Comparison of ENCODE assay signal across 28 cellular contexts in genomic region chr1:34409689-34410229, GRCh38.
"Had no signal": no experiment of that assay in that cellular context is flagged by ENCODE, and none has a peak within 500 bp of the region (broad histone marks: within the 10 kb centered on the region; RNA-seq: fewer than 3 reads in every experiment).

No MANE protein-coding gene starts in this region.

- ATAC-seq: activated CD4-positive, alpha-beta T cell treated with anti-CD3 and anti-CD28 coated beads for 36 hours; activated CD8-positive, alpha-beta memory T cell treated with anti-CD3 and anti-CD28 coated beads, Interleukin-2, amount 10 ng/mL, durations not matched to agents 7 days and 5 days; activated CD8-positive, alpha-beta T cell treated with anti-CD3 and anti-CD28 coated beads, Interleukin-2, amount 10 ng/mL, durations not matched to agents 7 days and 5 days; activated naive CD8-positive, alpha-beta T cell treated with anti-CD3 and anti-CD28 coated beads, Interleukin-2, amount 50 U/mL, for 24 hours; body of pancreas; effector memory CD8-positive, alpha-beta T cell had no signal

- H3K27me3 ChIP-seq: adrenal gland, body of pancreas, dorsolateral prefrontal cortex had no signal

- H3K4me1 Mint-ChIP-seq: activated CD4-positive, alpha-beta T cell treated with anti-CD3 and anti-CD28 coated beads for 36 hours; activated CD4-positive, alpha-beta T cell treated with anti-CD3 and anti-CD28 coated beads, Interleukin-2, amount 10 ng/mL, durations not matched to agents 24 days and 14 days; activated CD8-positive, alpha-beta memory T cell treated with anti-CD3 and anti-CD28 coated beads, Interleukin-2, amount 10 ng/mL, durations not matched to agents 7 days and 5 days; activated naive CD4-positive, alpha-beta T cell treated with anti-CD3 and anti-CD28 coated beads, Interleukin-2, amount 50 U/mL, for 24 hours; activated naive CD8-positive, alpha-beta T cell treated with anti-CD3 and anti-CD28 coated beads for 36 hours; activated naive CD8-positive, alpha-beta T cell treated with anti-CD3 and anti-CD28 coated beads, Interleukin-2, amount 50 U/mL, for 24 hours had no signal

- H3K27ac Mint-ChIP-seq: activated CD4-positive, alpha-beta memory T cell treated with anti-CD3 and anti-CD28 coated beads for 36 hours; activated CD4-positive, alpha-beta T cell treated with anti-CD3 and anti-CD28 coated beads for 36 hours; activated CD4-positive, alpha-beta T cell treated with anti-CD3 and anti-CD28 coated beads, Interleukin-2, amount 10 ng/mL, durations not matched to agents 24 days and 14 days; activated CD8-positive, alpha-beta memory T cell treated with anti-CD3 and anti-CD28 coated beads, Interleukin-2, amount 10 ng/mL, durations not matched to agents 7 days and 5 days; activated CD8-positive, alpha-beta T cell treated with anti-CD3 and anti-CD28 coated beads, Interleukin-2, amount 10 ng/mL, durations not matched to agents 7 days and 5 days; activated naive CD4-positive, alpha-beta T cell treated with anti-CD3 and anti-CD28 coated beads for 36 hours; activated naive CD4-positive, alpha-beta T cell treated with anti-CD3 and anti-CD28 coated beads, Interleukin-2, amount 50 U/mL, for 24 hours; activated naive CD8-positive, alpha-beta T cell treated with anti-CD3 and anti-CD28 coated beads for 36 hours; activated naive CD8-positive, alpha-beta T cell treated with anti-CD3 and anti-CD28 coated beads, Interleukin-2, amount 50 U/mL, for 24 hours; activated T-helper 1 cell treated with anti-CD3 and anti-CD28 coated beads, Interleukin-12 subunit alpha, Interleukin-12 subunit beta, Interleukin-2, Interleukin-4 antibody, amounts not matched to agents 30 ng/mL and 10 ng/mL and 1 ng/mL, durations not matched to agents 14 hours and 24 hours and 36 hours; activated T-helper 2 cell treated with anti-CD3 and anti-CD28 coated beads, Interferon-gamma antibody, Interleukin-2, Interleukin-4, amounts not matched to agents 10 μg/mL and 5 μg/mL and 100 μg/mL, durations not matched to agents 14 hours and 24 hours and 36 hours; dendritic cell treated with granulocyte-macrophage colony-stimulating factor and Interleukin-4, amounts not matched to agents 40 ng/mL and 50 ng/mL, for 4 days; effector memory CD8-positive, alpha-beta T cell had no signal

- H3K9me3 Mint-ChIP-seq: activated CD4-positive, alpha-beta memory T cell treated with anti-CD3 and anti-CD28 coated beads for 36 hours; activated CD4-positive, alpha-beta T cell treated with anti-CD3 and anti-CD28 coated beads, Interleukin-2, amount 10 ng/mL, durations not matched to agents 24 days and 14 days; activated naive CD4-positive, alpha-beta T cell treated with anti-CD3 and anti-CD28 coated beads for 36 hours; activated naive CD4-positive, alpha-beta T cell treated with anti-CD3 and anti-CD28 coated beads, Interleukin-2, amount 50 U/mL, for 24 hours; activated naive CD8-positive, alpha-beta T cell treated with anti-CD3 and anti-CD28 coated beads for 36 hours; activated naive CD8-positive, alpha-beta T cell treated with anti-CD3 and anti-CD28 coated beads, Interleukin-2, amount 50 U/mL, for 24 hours; activated T-helper 1 cell treated with anti-CD3 and anti-CD28 coated beads, Interleukin-12 subunit alpha, Interleukin-12 subunit beta, Interleukin-2, Interleukin-4 antibody, amounts not matched to agents 30 ng/mL and 10 ng/mL and 1 ng/mL, durations not matched to agents 14 hours and 24 hours and 36 hours; activated T-helper 2 cell treated with anti-CD3 and anti-CD28 coated beads, Interferon-gamma antibody, Interleukin-2, Interleukin-4, amounts not matched to agents 10 μg/mL and 5 μg/mL and 100 μg/mL, durations not matched to agents 14 hours and 24 hours and 36 hours; effector memory CD8-positive, alpha-beta T cell had no signal

- H3K9me3 ChIP-seq: adrenal gland, body of pancreas had no signal

- H3K4me3 ChIP-seq: adrenal gland, body of pancreas, dorsolateral prefrontal cortex had no signal

- H3K36me3 ChIP-seq: adrenal gland had no signal

- H3K4me1 ChIP-seq: adrenal gland had no signal

- H3K4me3 Mint-ChIP-seq: activated CD4-positive, alpha-beta memory T cell treated with anti-CD3 and anti-CD28 coated beads for 36 hours; activated CD4-positive, alpha-beta T cell treated with anti-CD3 and anti-CD28 coated beads for 36 hours; activated CD4-positive, alpha-beta T cell treated with anti-CD3 and anti-CD28 coated beads, Interleukin-2, amount 10 ng/mL, durations not matched to agents 24 days and 14 days; activated CD8-positive, alpha-beta memory T cell treated with anti-CD3 and anti-CD28 coated beads, Interleukin-2, amount 10 ng/mL, durations not matched to agents 7 days and 5 days; activated CD8-positive, alpha-beta T cell treated with anti-CD3 and anti-CD28 coated beads, Interleukin-2, amount 10 ng/mL, durations not matched to agents 7 days and 5 days; activated naive CD4-positive, alpha-beta T cell treated with anti-CD3 and anti-CD28 coated beads for 36 hours; activated naive CD4-positive, alpha-beta T cell treated with anti-CD3 and anti-CD28 coated beads, Interleukin-2, amount 50 U/mL, for 24 hours; activated naive CD8-positive, alpha-beta T cell treated with anti-CD3 and anti-CD28 coated beads for 36 hours; activated naive CD8-positive, alpha-beta T cell treated with anti-CD3 and anti-CD28 coated beads, Interleukin-2, amount 50 U/mL, for 24 hours; activated T-helper 1 cell treated with anti-CD3 and anti-CD28 coated beads, Interleukin-12 subunit alpha, Interleukin-12 subunit beta, Interleukin-2, Interleukin-4 antibody, amounts not matched to agents 30 ng/mL and 10 ng/mL and 1 ng/mL, durations not matched to agents 14 hours and 24 hours and 36 hours; dendritic cell treated with granulocyte-macrophage colony-stimulating factor and Interleukin-4, amounts not matched to agents 40 ng/mL and 50 ng/mL, for 4 days; effector memory CD8-positive, alpha-beta T cell had no signal

- H3K36me3 Mint-ChIP-seq: activated CD4-positive, alpha-beta memory T cell treated with anti-CD3 and anti-CD28 coated beads for 36 hours; activated CD8-positive, alpha-beta memory T cell treated with anti-CD3 and anti-CD28 coated beads, Interleukin-2, amount 10 ng/mL, durations not matched to agents 7 days and 5 days; activated naive CD4-positive, alpha-beta T cell treated with anti-CD3 and anti-CD28 coated beads, Interleukin-2, amount 50 U/mL, for 24 hours; activated naive CD8-positive, alpha-beta T cell treated with anti-CD3 and anti-CD28 coated beads for 36 hours had no signal

- DNase-seq: activated CD4-positive, alpha-beta memory T cell treated with anti-CD3 and anti-CD28 coated beads for 36 hours; activated CD4-positive, alpha-beta T cell treated with anti-CD3 and anti-CD28 coated beads for 36 hours; activated CD4-positive, alpha-beta T cell treated with anti-CD3 and anti-CD28 coated beads, Interleukin-2, amount 10 ng/mL, durations not matched to agents 24 days and 14 days; activated CD4-positive, CD25-positive, alpha-beta regulatory T cell; activated CD4-positive, CD25-positive, alpha-beta regulatory T cell treated with anti-CD3 and anti-CD28 coated beads, Interleukin-2, amount 50 U/mL, for 72 hours; activated CD8-positive, alpha-beta memory T cell treated with anti-CD3 and anti-CD28 coated beads, Interleukin-2, amount 10 ng/mL, durations not matched to agents 7 days and 5 days; activated CD8-positive, alpha-beta memory T cell treated with anti-CD3 and anti-CD28 coated beads, Interleukin-2, amount 50 U/mL, for 4 hours; activated CD8-positive, alpha-beta T cell treated with anti-CD3 and anti-CD28 coated beads, Interleukin-2, amount 10 ng/mL, durations not matched to agents 7 days and 5 days; activated effector memory CD4-positive, alpha-beta T cell treated with anti-CD3 and anti-CD28 coated beads, Interleukin-2, amount 50 U/mL, for 16 hours; activated naive CD4-positive, alpha-beta T cell treated with anti-CD3 and anti-CD28 coated beads for 36 hours; activated naive CD8-positive, alpha-beta T cell treated with anti-CD3 and anti-CD28 coated beads for 36 hours; activated naive CD8-positive, alpha-beta T cell treated with anti-CD3 and anti-CD28 coated beads, Interleukin-2, amount 50 U/mL, for 24 hours; activated T-cell treated with anti-CD3 and anti-CD28 coated beads, Interleukin-2, amount 50 U/mL, for 1 hour; activated T-cell treated with anti-CD3 and anti-CD28 coated beads, Interleukin-2, amount 50 U/mL, for 48 hours; adrenal gland; amygdala; aorta; body of pancreas; dorsolateral prefrontal cortex; effector CD4-positive, alpha-beta T cell; effector memory CD8-positive, alpha-beta T cell; foreskin fibroblast; T-helper 2 cell had no signal

- H3K27me3 Mint-ChIP-seq: activated CD4-positive, alpha-beta T cell treated with anti-CD3 and anti-CD28 coated beads, Interleukin-2, amount 10 ng/mL, durations not matched to agents 24 days and 14 days; activated CD8-positive, alpha-beta memory T cell treated with anti-CD3 and anti-CD28 coated beads, Interleukin-2, amount 10 ng/mL, durations not matched to agents 7 days and 5 days; dendritic cell treated with granulocyte-macrophage colony-stimulating factor and Interleukin-4, amounts not matched to agents 40 ng/mL and 50 ng/mL, for 4 days had no signal

- H3K27ac ChIP-seq: adrenal gland, body of pancreas, dorsolateral prefrontal cortex, epithelial cell of prostate had no signal
